In the genomic region with DNA sequence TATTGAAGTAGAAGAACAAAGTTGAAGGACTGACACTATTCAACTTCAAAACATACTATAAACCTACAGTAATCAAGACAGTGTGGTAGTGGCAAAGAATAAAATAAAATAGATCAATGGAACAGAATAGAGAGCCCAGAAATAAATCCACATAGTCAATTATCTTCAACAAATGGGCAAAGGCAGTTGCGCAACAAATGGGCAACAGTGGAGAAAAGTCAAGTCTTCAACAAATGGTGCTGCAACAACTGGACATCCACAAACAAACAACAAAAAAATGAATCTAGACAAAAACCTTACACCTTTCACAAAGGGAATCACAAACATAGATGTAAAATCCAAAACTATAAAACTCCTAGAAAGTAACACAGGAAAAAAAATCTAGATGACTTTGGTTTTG, we compare ENCODE assay signal across 3 cellular contexts.
TF ChIP-seq lines count a peak whose summit lies in the region.

No MANE protein-coding gene starts in this region.

TF ChIP-seq in HepG2, 621 proteins besides CTCF, POLR2A, EP300 and RAD21:
- TF ChIP-seq POLR2AphosphoS2 (IDR thresholded peaks at IDR 0.05; ENCODE audit: low read depth, low read length) (no peak), CEBPG (CRISPR knock-in tag; IDR thresholded peaks at IDR 0.05) (0 out of 2 replicates have a peak, but pooled peaks have one; percentile 30), TEF (CRISPR knock-in tag; IDR thresholded peaks at IDR 0.05) (no peak), SOX6 (IDR thresholded peaks at IDR 0.05) (no peak), SOX6 (CRISPR knock-in tag; IDR thresholded peaks at IDR 0.05) (no peak), CEBPB (IDR thresholded peaks at IDR 0.05; ENCODE audit: borderline replicate concordance, low read depth, low read length) (peak; percentile 85)

TF ChIP-seq in HEK293T, 16 proteins besides CTCF, POLR2A, EP300 and RAD21:
- TF ChIP-seq ELF4 (IDR thresholded peaks at IDR 0.05): no peak
- 0 out of 2 replicates have a peak, but pooled peaks have one; percentile 7 for TF ChIP-seq TARDBP (IDR thresholded peaks at IDR 0.05)

TF ChIP-seq in K562, 482 proteins besides CTCF, POLR2A, EP300 and RAD21:
- TF ChIP-seq BMI1 (IDR thresholded peaks at IDR 0.05; ENCODE audit: low read length) (no peak), ETS2 (tag; IDR thresholded peaks at IDR 0.05; ENCODE audit: borderline replicate concordance, poor library complexity, severe bottlenecking) (no peak), CEBPG (CRISPR knock-in tag; IDR thresholded peaks at IDR 0.05) (peak; percentile 70), CEBPG (tag; conservative IDR thresholded peaks at IDR 0.05 in 1 of 2, IDR thresholded peaks at IDR 0.05 in 1 of 2) (peak; percentile 66 to 93), CEBPB (tag; IDR thresholded peaks at IDR 0.05) (peak; percentile 92), ZBTB49 (CRISPR knock-in tag; IDR thresholded peaks at IDR 0.05; ENCODE audit: borderline replicate concordance) (no peak), IRF9 (tag; IDR thresholded peaks at IDR 0.05) (peak; percentile 48; the same call in 1 of the 2 replicates)
- TF ChIP-seq, protein P1, sequence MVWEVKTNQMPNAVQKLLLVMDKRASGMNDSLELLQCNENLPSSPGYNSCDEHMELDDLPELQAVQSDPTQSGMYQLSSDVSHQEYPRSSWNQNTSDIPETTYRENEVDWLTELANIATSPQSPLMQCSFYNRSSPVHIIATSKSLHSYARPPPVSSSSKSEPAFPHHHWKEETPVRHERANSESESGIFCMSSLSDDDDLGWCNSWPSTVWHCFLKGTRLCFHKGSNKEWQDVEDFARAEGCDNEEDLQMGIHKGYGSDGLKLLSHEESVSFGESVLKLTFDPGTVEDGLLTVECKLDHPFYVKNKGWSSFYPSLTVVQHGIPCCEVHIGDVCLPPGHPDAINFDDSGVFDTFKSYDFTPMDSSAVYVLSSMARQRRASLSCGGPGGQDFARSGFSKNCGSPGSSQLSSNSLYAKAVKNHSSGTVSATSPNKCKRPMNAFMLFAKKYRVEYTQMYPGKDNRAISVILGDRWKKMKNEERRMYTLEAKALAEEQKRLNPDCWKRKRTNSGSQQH (CRISPR knock-in tag; IDR thresholded peaks at IDR 0.05): no peak
